1 cellular context compared by ENCODE assay signal in the genomic region with DNA sequence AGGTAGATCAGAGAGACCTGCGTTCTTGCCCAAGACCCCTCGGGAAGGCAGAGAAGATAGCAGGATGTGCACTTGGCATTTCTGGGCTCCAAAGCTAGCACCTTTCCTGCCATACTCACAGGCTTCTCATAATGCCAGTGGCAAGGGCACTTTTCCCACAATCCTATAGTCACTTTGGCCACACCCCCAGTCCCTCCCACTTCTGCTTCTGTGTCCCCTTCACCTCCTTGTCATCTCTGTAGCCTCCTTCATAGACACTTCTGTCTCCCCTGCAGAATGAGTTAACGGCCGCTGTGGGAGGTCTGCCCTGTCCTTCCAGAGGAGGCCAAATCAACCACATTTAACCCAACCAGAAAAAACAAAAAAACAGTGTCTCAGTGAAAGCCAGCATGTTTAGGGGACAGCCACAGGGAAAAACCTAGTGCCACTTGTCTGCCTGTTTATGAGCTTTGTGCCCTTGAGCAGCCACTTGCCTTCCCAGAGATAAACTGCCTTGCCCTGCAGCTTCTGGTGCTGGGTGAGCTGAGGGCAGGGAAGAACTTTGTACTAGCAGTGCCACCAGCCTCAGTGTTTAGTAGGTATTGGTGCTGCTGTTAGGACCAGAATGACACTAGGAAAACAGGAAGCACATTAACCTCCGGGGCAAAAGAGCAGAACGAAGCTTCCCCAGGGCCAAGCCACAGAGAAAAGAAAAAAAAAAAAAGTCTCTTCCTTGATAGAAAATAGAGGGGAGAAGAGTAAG.
TF ChIP-seq lines count a peak whose summit lies in the region.

No MANE protein-coding gene starts in this region.

TF ChIP-seq in IMR-90, 13 proteins besides CTCF, POLR2A, EP300 and RAD21 (continued from another document):
- no peak for TF ChIP-seq CHD1 (IDR thresholded peaks at IDR 0.05; ENCODE audit: low read depth, low read length)
- no peak for TF ChIP-seq MAZ (IDR thresholded peaks at IDR 0.05; ENCODE audit: borderline replicate concordance, low read depth, low read length)
- TF ChIP-seq MAFK (IDR thresholded peaks at IDR 0.05; ENCODE audit: low read depth, low read length) = no peak
- no peak for TF ChIP-seq MXI1 (IDR thresholded peaks at IDR 0.05; ENCODE audit: borderline replicate concordance, low read depth, low read length)
- no peak for TF ChIP-seq NFE2L2 (IDR thresholded peaks at IDR 0.05; ENCODE audit: low read depth, low read length)
- TF ChIP-seq FOS (IDR thresholded peaks at IDR 0.05; ENCODE audit: low read depth, low read length) = no peak
- no peak for TF ChIP-seq SMC3 (IDR thresholded peaks at IDR 0.05; ENCODE audit: low read depth, low read length)
